ENCODE assay signal across 27 cellular contexts in genomic region chr1:43439121-43439581, GRCh38. TPM values are rescaled to one million over a fixed set of nuclear protein-coding genes. Genes with fewer than 3 reads are reported as not detected.
DNase-seq lines count a peak whose midpoint lies in the region; ATAC-seq and TF ChIP-seq lines count a peak whose summit lies in the region.
"Had no signal": no experiment of that assay in that cellular context is flagged by ENCODE, and none has a peak within 500 bp of the region (broad histone marks: within the 10 kb centered on the region; RNA-seq: fewer than 3 reads in every experiment).

No MANE protein-coding gene starts in this region.

- H3K4me1 ChIP-seq in transverse colon, result peaks cover 0 to 3% (median 0%) of the 10 kb centered on the region in 4 donors
- no peaks in the 10 kb centered on the region for H3K4me1 ChIP-seq in naive thymus-derived CD4-positive, alpha-beta T cell (ENCODE audit: control insufficient read depth in 2 of 2, insufficient read depth in 2 of 2, low read length in 2 of 2)
- H3K4me1 ChIP-seq: BLaER1 treated with 17β-estradiol and CSF1 and Interleukin-3, amounts not matched to agents 10 nM and 100 nM; HAP-1; prostate gland had no signal

- TF ChIP-seq CTCF in coronary artery (IDR thresholded peaks at IDR 0.05) (no peak), neural crest cell (conservative IDR thresholded peaks at IDR 0.05) (no peak), transverse colon (IDR thresholded peaks at IDR 0.05) (no peak)

- POLR2A ChIA-PET in activated naive CD8-positive, alpha-beta T cell treated with anti-CD3 and anti-CD28 coated beads, Interleukin-2, amount 10 ng/mL, durations not matched to agents 7 days and 5 days (lab: Charles Lee), result no interaction called here
- POLR2A ChIA-PET in naive thymus-derived CD4-positive, alpha-beta T cell (lab: Charles Lee), result interaction anchor here (0.9 to 1.7 kb wide), 2 partner anchors 15 to 23 kb away, joined by 3 to 9 read pairs; partner anchors contain the start of gene HYI

- no peak overlapping the region for H3K4me3 Mint-ChIP-seq in activated naive CD8-positive, alpha-beta T cell treated with anti-CD3 and anti-CD28 coated beads, Interleukin-2, amount 10 ng/mL, durations not matched to agents 7 days and 5 days
- H3K4me3 Mint-ChIP-seq in activated naive CD8-positive, alpha-beta T cell treated with anti-CD3 and anti-CD28 coated beads, Interleukin-2, amount 50 U/mL, for 24 hours, result no peak overlapping the region
- H3K4me3 Mint-ChIP-seq in neural crest cell, result peak overlapping the region; percentile 34
- H3K4me3 Mint-ChIP-seq in naive thymus-derived CD4-positive, alpha-beta T cell, result no peak overlapping the region
- H3K4me3 Mint-ChIP-seq: activated CD8-positive, alpha-beta T cell treated with anti-CD3 and anti-CD28 coated beads, Interleukin-2, amount 10 ng/mL, durations not matched to agents 7 days and 5 days had no signal

- CTCF ChIA-PET in naive thymus-derived CD4-positive, alpha-beta T cell (lab: Charles Lee), result no interaction called here

- H3K27ac ChIP-seq in coronary artery (no peak overlapping the region), transverse colon (no peak overlapping the region)
- no peak overlapping the region for H3K27ac ChIP-seq in naive thymus-derived CD4-positive, alpha-beta T cell (ENCODE audit: low read depth, low read length)
- H3K27ac ChIP-seq: BLaER1 treated with 17β-estradiol and CSF1 and Interleukin-3, amounts not matched to agents 10 nM and 100 nM; epithelial cell of prostate; neutrophil; prostate gland had no signal

- H3K27me3 Mint-ChIP-seq in activated naive CD8-positive, alpha-beta T cell treated with anti-CD3 and anti-CD28 coated beads, Interleukin-2, amount 10 ng/mL, durations not matched to agents 7 days and 5 days, result no peaks in the 10 kb centered on the region
- no peaks in the 10 kb centered on the region for H3K27me3 Mint-ChIP-seq in activated naive CD8-positive, alpha-beta T cell treated with anti-CD3 and anti-CD28 coated beads, Interleukin-2, amount 50 U/mL, for 24 hours
- no peaks in the 10 kb centered on the region for H3K27me3 Mint-ChIP-seq in neural crest cell (ENCODE audit: low read depth)
- H3K27me3 Mint-ChIP-seq in naive thymus-derived CD4-positive, alpha-beta T cell, result no peaks in the 10 kb centered on the region

- no peak overlapping the region for H3K27ac Mint-ChIP-seq in activated naive CD8-positive, alpha-beta T cell treated with anti-CD3 and anti-CD28 coated beads, Interleukin-2, amount 10 ng/mL, durations not matched to agents 7 days and 5 days
- H3K27ac Mint-ChIP-seq in activated naive CD8-positive, alpha-beta T cell treated with anti-CD3 and anti-CD28 coated beads, Interleukin-2, amount 50 U/mL, for 24 hours, result no peak overlapping the region
- no peak overlapping the region for H3K27ac Mint-ChIP-seq in neural crest cell (ENCODE audit: unreplicated experiment)
- peak overlapping the region in 2 of 9 donors; percentile 55 to 61 for H3K27ac Mint-ChIP-seq in naive thymus-derived CD4-positive, alpha-beta T cell
- H3K27ac Mint-ChIP-seq: activated CD8-positive, alpha-beta T cell treated with anti-CD3 and anti-CD28 coated beads, Interleukin-2, amount 10 ng/mL, durations not matched to agents 7 days and 5 days had no signal

- peaks cover 1% of the 10 kb centered on the region for H3K36me3 Mint-ChIP-seq in activated naive CD8-positive, alpha-beta T cell treated with anti-CD3 and anti-CD28 coated beads, Interleukin-2, amount 10 ng/mL, durations not matched to agents 7 days and 5 days
- peaks cover 11% of the 10 kb centered on the region for H3K36me3 Mint-ChIP-seq in activated naive CD8-positive, alpha-beta T cell treated with anti-CD3 and anti-CD28 coated beads, Interleukin-2, amount 50 U/mL, for 24 hours (ENCODE audit: low read depth)
- peaks cover 2% of the 10 kb centered on the region for H3K36me3 Mint-ChIP-seq in neural crest cell (ENCODE audit: low read depth)
- H3K36me3 Mint-ChIP-seq in naive thymus-derived CD4-positive, alpha-beta T cell, result peaks cover 0 to 66% (median 6%) of the 10 kb centered on the region in 5 donors

- intact Hi-C loops in transverse colon (cut with DNase I; ENCODE audit: low total_unique reads), result no loop called here
- intact Hi-C loops in naive thymus-derived CD4-positive, alpha-beta T cell (cut with micrococcal nuclease), result no loop called here

- H3K4me3 ChIP-seq in coronary artery (no peak overlapping the region), transverse colon (no peak overlapping the region)
- no peak overlapping the region for H3K4me3 ChIP-seq in naive thymus-derived CD4-positive, alpha-beta T cell (ENCODE audit: low read length)
- H3K4me3 ChIP-seq: BLaER1 treated with 17β-estradiol and CSF1 and Interleukin-3, amounts not matched to agents 10 nM and 100 nM; HAP-1; prostate gland had no signal

- no peaks in the 10 kb centered on the region for H3K9me3 ChIP-seq in transverse colon
- H3K9me3 ChIP-seq in naive thymus-derived CD4-positive, alpha-beta T cell (ENCODE audit: control insufficient read depth in 2 of 3, low read length in 3 of 3), result no peaks in the 10 kb centered on the region
- H3K9me3 ChIP-seq: BLaER1 treated with 17β-estradiol and CSF1 and Interleukin-3, amounts not matched to agents 10 nM and 100 nM; HAP-1; neutrophil; prostate gland had no signal

- no peak for TF ChIP-seq POLR2A in transverse colon (IDR thresholded peaks at IDR 0.05)

- peaks cover 0 to 15% (median 6%) of the 10 kb centered on the region in 4 donors for H3K36me3 ChIP-seq in transverse colon
- peaks cover 9 to 93% (median 21%) of the 10 kb centered on the region in 3 experiments for H3K36me3 ChIP-seq in naive thymus-derived CD4-positive, alpha-beta T cell (ENCODE audit: control insufficient read depth in 2 of 3, insufficient read depth in 3 of 3, low read length in 3 of 3)

- no peak for ATAC-seq in activated naive CD8-positive, alpha-beta T cell treated with anti-CD3 and anti-CD28 coated beads, Interleukin-2, amount 10 ng/mL, durations not matched to agents 7 days and 5 days (ENCODE audit: low read depth)
- no peak for ATAC-seq in activated naive CD8-positive, alpha-beta T cell treated with anti-CD3 and anti-CD28 coated beads, Interleukin-2, amount 50 U/mL, for 24 hours
- no peak for ATAC-seq in naive thymus-derived CD4-positive, alpha-beta T cell
- ATAC-seq in HG03571 (IDR thresholded peaks at IDR 0.05; ENCODE audit: unreplicated experiment) (no peak), GM19324 (IDR thresholded peaks at IDR 0.05; ENCODE audit: low FRiP score, unreplicated experiment) (no peak)
- ATAC-seq: activated CD8-positive, alpha-beta T cell treated with anti-CD3 and anti-CD28 coated beads, Interleukin-2, amount 10 ng/mL, durations not matched to agents 7 days and 5 days; left ventricle myocardium superior; Panc1 had no signal

- H3K4me1 Mint-ChIP-seq in activated naive CD8-positive, alpha-beta T cell treated with anti-CD3 and anti-CD28 coated beads, Interleukin-2, amount 10 ng/mL, durations not matched to agents 7 days and 5 days, result no peaks in the 10 kb centered on the region
- no peaks in the 10 kb centered on the region for H3K4me1 Mint-ChIP-seq in activated naive CD8-positive, alpha-beta T cell treated with anti-CD3 and anti-CD28 coated beads, Interleukin-2, amount 50 U/mL, for 24 hours
- H3K4me1 Mint-ChIP-seq in neural crest cell, result peaks cover 28% of the 10 kb centered on the region
- peaks cover 0 to 7% (median 0%) of the 10 kb centered on the region in 7 donors for H3K4me1 Mint-ChIP-seq in naive thymus-derived CD4-positive, alpha-beta T cell

- no peak for TF ChIP-seq EP300 in transverse colon (IDR thresholded peaks at IDR 0.05; ENCODE audit: low read depth)

- H3K9me3 Mint-ChIP-seq in activated naive CD8-positive, alpha-beta T cell treated with anti-CD3 and anti-CD28 coated beads, Interleukin-2, amount 10 ng/mL, durations not matched to agents 7 days and 5 days, result no peaks in the 10 kb centered on the region
- no peaks in the 10 kb centered on the region for H3K9me3 Mint-ChIP-seq in activated naive CD8-positive, alpha-beta T cell treated with anti-CD3 and anti-CD28 coated beads, Interleukin-2, amount 50 U/mL, for 24 hours
- H3K9me3 Mint-ChIP-seq in neural crest cell, result no peaks in the 10 kb centered on the region
- no peaks in the 10 kb centered on the region for H3K9me3 Mint-ChIP-seq in naive thymus-derived CD4-positive, alpha-beta T cell

- H3K27me3 ChIP-seq in transverse colon, result no peaks in the 10 kb centered on the region
- H3K27me3 ChIP-seq in naive thymus-derived CD4-positive, alpha-beta T cell (ENCODE audit: control insufficient read depth in 2 of 2, insufficient read depth in 2 of 2, low read length in 2 of 2), result no peaks in the 10 kb centered on the region
- H3K27me3 ChIP-seq: BLaER1 treated with 17β-estradiol and CSF1 and Interleukin-3, amounts not matched to agents 10 nM and 100 nM; neutrophil had no signal

- peak; percentile 14 for DNase-seq in activated naive CD8-positive, alpha-beta T cell treated with anti-CD3 and anti-CD28 coated beads, Interleukin-2, amount 10 ng/mL, durations not matched to agents 7 days and 5 days
- no peak for DNase-seq in activated naive CD8-positive, alpha-beta T cell treated with anti-CD3 and anti-CD28 coated beads, Interleukin-2, amount 50 U/mL, for 24 hours
- DNase-seq in coronary artery (ENCODE audit: low spot score) (peak; percentile 68), neural crest cell (ENCODE audit: low read depth, low spot score) (no peak), transverse colon (peak; percentile 6)
- DNase-seq in naive thymus-derived CD4-positive, alpha-beta T cell, result no peak
- DNase-seq: activated CD8-positive, alpha-beta T cell treated with anti-CD3 and anti-CD28 coated beads, Interleukin-2, amount 10 ng/mL, durations not matched to agents 7 days and 5 days; amygdala; COR-L47; DND-41; effector CD4-positive, alpha-beta T cell; GF-D8; Karpas-422; left ventricle myocardium superior; NCI-H2227 treated with DMSO at 0.1 percent for 48 hours; NCI-H69; stimulated activated CD4-positive, alpha-beta T cell treated with anti-CD3 and anti-CD28 coated beads, Interleukin-15, amount 100 ng/mL, for 24 hours; stimulated activated CD4-positive, alpha-beta T cell treated with anti-CD3 and anti-CD28 coated beads, Interleukin-4, amount 100 ng/mL, for 4 hours; T-helper 2 cell had no signal

- WGBS in transverse colon (ENCODE audit: low coverage in 1 of 2), 2 donors, result 94% methylated on average over 8 of the region's 8 CpGs; no CpG with 5 or more reads in 1 of the 2 donors

- in situ Hi-C loops in transverse colon (cut with MboI; ENCODE audit: low pct_ligation_motif_present in 1 of 4, low pct_unique_long_range_greater_than_20kb in 1 of 4, low sequenced_read_pairs in 3 of 4), result loop anchor here in 1 of 4 donors (25.0 kb wide), 1 partner anchor 198 kb away; no protein-coding TSS in a partner anchor

RNA-seq across cellular contexts. Expression of gene HYI, which starts 14.6 kb away (rescaled TPM):
- 10 to 100 TPM; 18.3 to 21.3 TPM for total RNA-seq in activated naive CD8-positive, alpha-beta T cell treated with anti-CD3 and anti-CD28 coated beads, Interleukin-2, amount 10 ng/mL, durations not matched to agents 7 days and 5 days
- total RNA-seq in neural crest cell (42.9 and 46.6 TPM in 2 replicates), transverse colon (100 to 1,000 TPM in 3 of 4 donors, 10 to 100 TPM in 1; 71.1 to 126 (median 119) TPM)
- 10 to 100 TPM; 15.8 to 29.3 (median 26.8) TPM for total RNA-seq in naive thymus-derived CD4-positive, alpha-beta T cell
- 1 to 10 TPM; 4.4 to 5.6 TPM for polyA plus RNA-seq in naive thymus-derived CD4-positive, alpha-beta T cell

RNA-seq across cellular contexts. Expression of gene SZT2, which starts 49.5 kb away (rescaled TPM):
- total RNA-seq in activated naive CD8-positive, alpha-beta T cell treated with anti-CD3 and anti-CD28 coated beads, Interleukin-2, amount 10 ng/mL, durations not matched to agents 7 days and 5 days, result 10 to 100 TPM; 84.8 to 88.2 TPM
- 39.4 and 42.0 TPM in 2 replicates for total RNA-seq in neural crest cell
- 100 to 1,000 TPM in 2 of 4 donors, 10 to 100 TPM in 2; 43.1 to 106 (median 82.2) TPM for total RNA-seq in transverse colon
- 100 to 1,000 TPM in 4 of 5 experiments, 10 to 100 TPM in 1; 80.5 to 153 (median 131) TPM for total RNA-seq in naive thymus-derived CD4-positive, alpha-beta T cell
- polyA plus RNA-seq in naive thymus-derived CD4-positive, alpha-beta T cell, result 1 to 10 TPM; 4.4 to 8.9 TPM

RNA-seq across cellular contexts. Expression of gene MED8, which starts 49.6 kb away (rescaled TPM):
- 10 to 100 TPM; 34.3 to 35.3 TPM for total RNA-seq in activated naive CD8-positive, alpha-beta T cell treated with anti-CD3 and anti-CD28 coated beads, Interleukin-2, amount 10 ng/mL, durations not matched to agents 7 days and 5 days
- 30.8 and 33.9 TPM in 2 replicates for total RNA-seq in neural crest cell
- total RNA-seq in transverse colon, result 10 to 100 TPM; 12.7 to 41.9 (median 25.0) TPM
- total RNA-seq in naive thymus-derived CD4-positive, alpha-beta T cell, result 10 to 100 TPM; 14.5 to 37.8 (median 30.1) TPM
- polyA plus RNA-seq in naive thymus-derived CD4-positive, alpha-beta T cell, result 10 to 100 TPM; 28.8 to 53.8 TPM

Comparison
In these comparisons a context has a peak if more than half of its experiments do, and no peak if none do; other contexts are left out.
1. DNase-seq: peak in activated naive CD8-positive, alpha-beta T cell treated with anti-CD3 and anti-CD28 coated beads, Interleukin-2, amount 10 ng/mL, durations not matched to agents 7 days and 5 days (single experiment), coronary artery (single experiment) and transverse colon (single experiment); none in activated naive CD8-positive, alpha-beta T cell treated with anti-CD3 and anti-CD28 coated beads, Interleukin-2, amount 50 U/mL, for 24 hours (single experiment), neural crest cell (single experiment) and naive thymus-derived CD4-positive, alpha-beta T cell (0 of 9).